ENCODE assay signal across 1 cellular context in the genomic region with DNA sequence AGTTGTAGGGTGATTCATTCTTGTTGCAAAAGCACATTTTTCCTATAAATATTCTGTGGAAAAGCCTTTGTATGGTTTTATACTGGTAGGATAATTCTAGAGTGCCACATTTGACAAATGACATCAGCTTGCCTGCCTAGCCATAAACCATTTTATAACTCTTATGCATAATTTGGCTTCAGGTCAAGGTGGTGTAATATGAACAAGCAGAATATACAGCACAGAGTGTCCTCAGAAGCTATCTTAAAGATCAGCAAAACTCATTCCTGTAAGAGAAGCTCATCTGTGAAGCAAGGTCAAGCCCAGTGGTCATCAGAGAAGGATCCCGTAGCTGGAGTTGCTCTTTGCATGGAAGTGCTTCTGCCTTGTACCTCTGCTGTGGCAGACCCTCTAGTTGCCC.
TF ChIP-seq lines count a peak whose summit lies in the region.

No MANE protein-coding gene starts in this region.

TF ChIP-seq in IMR-90, 13 proteins besides CTCF, POLR2A, EP300 and RAD21 (continued from another document):
- TF ChIP-seq, protein P1, sequence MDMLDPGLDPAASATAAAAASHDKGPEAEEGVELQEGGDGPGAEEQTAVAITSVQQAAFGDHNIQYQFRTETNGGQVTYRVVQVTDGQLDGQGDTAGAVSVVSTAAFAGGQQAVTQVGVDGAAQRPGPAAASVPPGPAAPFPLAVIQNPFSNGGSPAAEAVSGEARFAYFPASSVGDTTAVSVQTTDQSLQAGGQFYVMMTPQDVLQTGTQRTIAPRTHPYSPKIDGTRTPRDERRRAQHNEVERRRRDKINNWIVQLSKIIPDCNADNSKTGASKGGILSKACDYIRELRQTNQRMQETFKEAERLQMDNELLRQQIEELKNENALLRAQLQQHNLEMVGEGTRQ (IDR thresholded peaks at IDR 0.05; ENCODE audit: low read depth, low read length): no peak
- TF ChIP-seq, protein P2, sequence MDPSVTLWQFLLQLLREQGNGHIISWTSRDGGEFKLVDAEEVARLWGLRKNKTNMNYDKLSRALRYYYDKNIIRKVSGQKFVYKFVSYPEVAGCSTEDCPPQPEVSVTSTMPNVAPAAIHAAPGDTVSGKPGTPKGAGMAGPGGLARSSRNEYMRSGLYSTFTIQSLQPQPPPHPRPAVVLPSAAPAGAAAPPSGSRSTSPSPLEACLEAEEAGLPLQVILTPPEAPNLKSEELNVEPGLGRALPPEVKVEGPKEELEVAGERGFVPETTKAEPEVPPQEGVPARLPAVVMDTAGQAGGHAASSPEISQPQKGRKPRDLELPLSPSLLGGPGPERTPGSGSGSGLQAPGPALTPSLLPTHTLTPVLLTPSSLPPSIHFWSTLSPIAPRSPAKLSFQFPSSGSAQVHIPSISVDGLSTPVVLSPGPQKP (IDR thresholded peaks at IDR 0.05; ENCODE audit: borderline replicate concordance, low read depth, low read length): no peak
- TF ChIP-seq FOS (IDR thresholded peaks at IDR 0.05; ENCODE audit: low read depth, low read length) (no peak), MAFK (IDR thresholded peaks at IDR 0.05; ENCODE audit: low read depth, low read length) (no peak), RCOR1 (IDR thresholded peaks at IDR 0.05; ENCODE audit: insufficient replicate concordance, low read length) (no peak), MXI1 (IDR thresholded peaks at IDR 0.05; ENCODE audit: borderline replicate concordance, low read depth, low read length) (no peak), RFX5 (IDR thresholded peaks at IDR 0.05; ENCODE audit: low read depth, low read length) (no peak)
